Comparison of ENCODE assay signal across 37 cellular contexts in genomic region chr1:183449223-183449770, GRCh38. TPM values are rescaled to one million over a fixed set of nuclear protein-coding genes. Genes with fewer than 3 reads are reported as not detected.
"Had no signal": no experiment of that assay in that cellular context is flagged by ENCODE, and none has a peak within 500 bp of the region (broad histone marks: within the 10 kb centered on the region; RNA-seq: fewer than 3 reads in every experiment).

No MANE protein-coding gene starts in this region.

- H2AFZ ChIP-seq: PC-9 had no signal

- H3K9me3 ChIP-seq: adrenal gland, body of pancreas, breast epithelium had no signal

- H3K4me3 ChIP-seq: adrenal gland, body of pancreas, breast epithelium, PC-9 had no signal

- FAIRE-seq: astrocyte, RCC 7860 had no signal

- H3K27ac ChIP-seq: adrenal gland, body of pancreas, breast epithelium, PC-9, RWPE1, VCaP had no signal

- H3K27me3 ChIP-seq: body of pancreas, breast epithelium had no signal

- H3K4me1 ChIP-seq: adrenal gland, body of pancreas, breast epithelium had no signal

- ATAC-seq: activated naive CD4-positive, alpha-beta T cell treated with anti-CD3 and anti-CD28 coated beads, Interleukin-2, amount 50 U/mL, for 72 hours; activated T-cell treated with anti-CD3 and anti-CD28 coated beads, Interleukin-2, amount 50 U/mL, for 4 hours; body of pancreas; Right ventricle myocardium inferior had no signal

- DNase-seq: activated B cell treated with CpG ODN at 0.5 μM for 24 hours; activated CD4-positive, alpha-beta memory T cell treated with anti-CD3 and anti-CD28 coated beads for 36 hours; activated CD4-positive, alpha-beta T cell treated with anti-CD3 and anti-CD28 coated beads for 4 hours; activated CD4-positive, alpha-beta T cell treated with anti-CD3 and anti-CD28 coated beads, Interleukin-2, amount 50 U/mL, for 1 hour; activated CD4-positive, CD25-positive, alpha-beta regulatory T cell treated with anti-CD3 and anti-CD28 coated beads, Interleukin-2, amount 50 U/mL, for 72 hours; activated CD8-positive, alpha-beta memory T cell treated with anti-CD3 and anti-CD28 coated beads, Interleukin-2, amount 50 U/mL, for 4 hours; activated gamma-delta T cell treated with Interleukin-2 at 50 U/mL for 16 hours; activated naive CD4-positive, alpha-beta T cell treated with anti-CD3 and anti-CD28 coated beads for 36 hours; activated T-cell treated with anti-CD3 and anti-CD28 coated beads for 4 hours; activated T-cell treated with anti-CD3 and anti-CD28 coated beads, Interleukin-2, amount 50 U/mL, for 4 hours; adrenal gland; body of pancreas; cerebellar nuclear complex; Kasumi-1; NCI-H1092 treated with DMSO at 0.1 percent for 48 hours; NCI-H1417; NCI-H146; NCI-H187; NCI-H2081; NCI-H2227 treated with DMSO at 0.1 percent for 48 hours; NCI-H510A treated with DMSO at 0.1 percent for 48 hours; NCI-H526 treated with DMSO at 0.1 percent for 48 hours; NCI-H82; SIG-M5; SW 1271; T-helper 1 cell; T-helper 2 cell; T-helper 9 cell had no signal

- H3K4me2 ChIP-seq: PC-9 had no signal

- H3K36me3 ChIP-seq: adrenal gland, breast epithelium had no signal

RNA-seq across cellular contexts. Expression of gene NMNAT2, which starts 31.1 kb away (rescaled TPM):
- total RNA-seq: activated B cell treated with CpG ODN at 0.5 μM for 24 hours; activated CD4-positive, alpha-beta memory T cell treated with anti-CD3 and anti-CD28 coated beads for 36 hours; activated naive CD4-positive, alpha-beta T cell treated with anti-CD3 and anti-CD28 coated beads for 36 hours; activated naive CD4-positive, alpha-beta T cell treated with anti-CD3 and anti-CD28 coated beads, Interleukin-2, amount 50 U/mL, for 72 hours; activated T-cell treated with anti-CD3 and anti-CD28 coated beads, Interleukin-2, amount 50 U/mL, for 4 hours; activated T-helper 1 cell treated with anti-CD3 and anti-CD28 coated beads, Interleukin-12 subunit alpha, Interleukin-12 subunit beta, Interleukin-2, Interleukin-4 antibody, amounts not matched to agents 30 ng/mL and 10 ng/mL and 1 ng/mL, durations not matched to agents 14 hours and 24 hours and 36 hours had no signal
